Comparison of ENCODE assay signal across 14 cellular contexts in the genomic region with DNA sequence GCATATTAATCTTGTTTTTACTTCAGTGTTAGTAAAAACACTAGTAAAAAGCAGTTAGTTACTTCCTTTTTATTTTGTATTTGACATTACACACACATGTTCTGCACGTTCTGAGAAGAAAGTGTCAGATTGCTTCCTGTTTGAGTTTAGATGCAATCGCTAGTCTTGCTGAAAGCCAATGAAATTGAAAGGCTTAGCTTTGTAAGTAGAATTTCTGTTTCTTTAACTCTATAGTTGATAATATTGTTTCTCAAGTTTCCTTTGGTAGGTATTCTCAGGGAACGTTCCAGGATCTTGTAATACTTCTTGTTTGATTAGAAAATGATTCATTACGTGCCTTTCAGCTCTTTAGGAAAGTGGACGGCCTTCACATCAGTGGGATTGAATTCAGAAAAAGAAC. TPM values are rescaled to one million over a fixed set of nuclear protein-coding genes. Genes with fewer than 3 reads are reported as not detected.
DNase-seq lines count a peak whose midpoint lies in the region; ATAC-seq, FAIRE-seq and TF ChIP-seq lines count a peak whose summit lies in the region.
"Had no signal": no experiment of that assay in that cellular context is flagged by ENCODE, and none has a peak within 500 bp of the region (broad histone marks: within the 10 kb centered on the region; RNA-seq: fewer than 3 reads in every experiment).

No MANE protein-coding gene starts in this region.

- H3K4me3 ChIP-seq in endocrine pancreas (ENCODE audit: control insufficient read depth, insufficient read depth, low read length): peak overlapping the region; percentile 66
- no peak overlapping the region for H3K4me3 ChIP-seq in pancreas
- H3K4me3 ChIP-seq: dorsolateral prefrontal cortex, lower lobe of right lung had no signal

- H3K4me1 ChIP-seq in endocrine pancreas (ENCODE audit: control insufficient read depth, insufficient read depth, low read length) (peaks cover 9% of the 10 kb centered on the region), pancreas (peaks cover 0 to 13% (median 11%) of the 10 kb centered on the region in 3 donors)
- H3K4me1 ChIP-seq: lower lobe of right lung had no signal

- peak; percentile 79 to 95 (median 87) for ATAC-seq in pancreas

- H3K9me3 ChIP-seq in endocrine pancreas (ENCODE audit: control insufficient read depth, low read length) (no peaks in the 10 kb centered on the region), pancreas (no peaks in the 10 kb centered on the region)
- H3K9me3 ChIP-seq: lower lobe of right lung had no signal

- FAIRE-seq in pancreas (lab: Jason Lieb, UNC): peak; percentile 37

- intact Hi-C loops in pancreas (cut with DNase I): no loop called here

- H3K27ac ChIP-seq in pancreas: peak overlapping the region in 1 of 4 donors; percentile 16
- H3K27ac ChIP-seq: dorsolateral prefrontal cortex, lower lobe of right lung had no signal

- DNase-seq in NCI-H748 (lab: John Stamatoyannopoulos, UW; ENCODE audit: unreplicated experiment) (peak; percentile 39), NCI-H748 treated with DMSO at 0.1 percent for 48 hours (lab: John Stamatoyannopoulos, UW) (no peak), NCI-H2196 (lab: John Stamatoyannopoulos, UW; ENCODE audit: unreplicated experiment) (peak; percentile 50), pancreas (no peak), DMS53 (lab: John Stamatoyannopoulos, UW) (no peak), anterior cingulate cortex (lab: John Stamatoyannopoulos, UW) (no peak)
- no peak for DNase-seq in activated CD4-positive, CD25-positive, alpha-beta regulatory T cell (lab: John Stamatoyannopoulos, UW)
- DNase-seq: ACHN; activated naive CD4-positive, alpha-beta T cell; dorsolateral prefrontal cortex; lower lobe of right lung; NCI-H2171; retina had no signal

- no peaks in the 10 kb centered on the region for H3K36me3 ChIP-seq in endocrine pancreas (ENCODE audit: control insufficient read depth, insufficient read depth, low read length)
- no peaks in the 10 kb centered on the region for H3K36me3 ChIP-seq in pancreas
- H3K36me3 ChIP-seq: lower lobe of right lung had no signal

- TF ChIP-seq CTCF in pancreas (IDR thresholded peaks at IDR 0.05): no peak

- WGBS in pancreas, 2 donors: 12 to 23% methylated on average over 5 of the region's 5 CpGs

- H3K27me3 ChIP-seq in endocrine pancreas (ENCODE audit: control insufficient read depth, insufficient read depth, low read length) (no peaks in the 10 kb centered on the region), pancreas (no peaks in the 10 kb centered on the region)
- H3K27me3 ChIP-seq: dorsolateral prefrontal cortex had no signal

- H3K9ac ChIP-seq in endocrine pancreas (ENCODE audit: control insufficient read depth, insufficient read depth, low read length): no peak overlapping the region

RNA-seq across cellular contexts. Expression of a gene that starts 55.0 kb away (rescaled TPM):
- 10 to 100 TPM in 2 of 6 donors, 1 to 10 TPM in 4; 6.7 to 11.7 (median 8.8) TPM for total RNA-seq in pancreas
- 1 to 10 TPM; 3.3 TPM for polyA plus RNA-seq in pancreas

Comparison
In these comparisons a context has a peak if more than half of its experiments do, and no peak if none do; other contexts are left out.
1. DNase-seq: peak in NCI-H748 (single experiment) and NCI-H2196 (single experiment); none in NCI-H748 treated with DMSO at 0.1 percent for 48 hours (single experiment), pancreas (0 of 6), DMS53 (single experiment), activated CD4-positive, CD25-positive, alpha-beta regulatory T cell (0 of 4) and anterior cingulate cortex (0 of 58).